ENCODE assay signal across 1 cellular context in the genomic region with DNA sequence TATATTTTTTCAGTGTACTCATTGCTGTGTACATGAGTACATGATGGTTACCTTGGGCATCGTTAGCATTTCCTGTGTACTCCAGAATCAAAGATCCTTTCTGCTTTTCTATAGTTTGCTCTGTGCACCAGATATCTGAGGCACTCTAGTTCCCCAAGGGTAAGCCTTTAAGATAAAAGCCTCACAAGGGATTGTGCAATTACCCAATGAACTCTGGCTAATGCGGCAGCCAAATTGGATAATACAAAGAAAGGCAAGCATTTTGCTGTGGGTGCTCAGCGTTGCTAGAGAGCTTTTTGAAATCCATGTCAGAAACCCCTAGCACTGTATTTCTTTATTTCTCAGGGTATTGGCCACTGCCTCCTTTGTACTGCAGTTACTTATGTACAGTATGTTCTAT.
TF ChIP-seq lines count a peak whose summit lies in the region.

No MANE protein-coding gene starts in this region.

TF ChIP-seq in HepG2, 621 proteins besides CTCF, POLR2A, EP300 and RAD21 (continued from another document):
- TF ChIP-seq, protein P1, sequence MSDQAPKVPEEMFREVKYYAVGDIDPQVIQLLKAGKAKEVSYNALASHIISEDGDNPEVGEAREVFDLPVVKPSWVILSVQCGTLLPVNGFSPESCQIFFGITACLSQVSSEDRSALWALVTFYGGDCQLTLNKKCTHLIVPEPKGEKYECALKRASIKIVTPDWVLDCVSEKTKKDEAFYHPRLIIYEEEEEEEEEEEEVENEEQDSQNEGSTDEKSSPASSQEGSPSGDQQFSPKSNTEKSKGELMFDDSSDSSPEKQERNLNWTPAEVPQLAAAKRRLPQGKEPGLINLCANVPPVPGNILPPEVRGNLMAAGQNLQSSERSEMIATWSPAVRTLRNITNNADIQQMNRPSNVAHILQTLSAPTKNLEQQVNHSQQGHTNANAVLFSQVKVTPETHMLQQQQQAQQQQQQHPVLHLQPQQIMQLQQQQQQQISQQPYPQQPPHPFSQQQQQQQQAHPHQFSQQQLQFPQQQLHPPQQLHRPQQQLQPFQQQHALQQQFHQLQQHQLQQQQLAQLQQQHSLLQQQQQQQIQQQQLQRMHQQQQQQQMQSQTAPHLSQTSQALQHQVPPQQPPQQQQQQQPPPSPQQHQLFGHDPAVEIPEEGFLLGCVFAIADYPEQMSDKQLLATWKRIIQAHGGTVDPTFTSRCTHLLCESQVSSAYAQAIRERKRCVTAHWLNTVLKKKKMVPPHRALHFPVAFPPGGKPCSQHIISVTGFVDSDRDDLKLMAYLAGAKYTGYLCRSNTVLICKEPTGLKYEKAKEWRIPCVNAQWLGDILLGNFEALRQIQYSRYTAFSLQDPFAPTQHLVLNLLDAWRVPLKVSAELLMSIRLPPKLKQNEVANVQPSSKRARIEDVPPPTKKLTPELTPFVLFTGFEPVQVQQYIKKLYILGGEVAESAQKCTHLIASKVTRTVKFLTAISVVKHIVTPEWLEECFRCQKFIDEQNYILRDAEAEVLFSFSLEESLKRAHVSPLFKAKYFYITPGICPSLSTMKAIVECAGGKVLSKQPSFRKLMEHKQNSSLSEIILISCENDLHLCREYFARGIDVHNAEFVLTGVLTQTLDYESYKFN (CRISPR knock-in tag; conservative IDR thresholded peaks at IDR 0.05) = 0 out of 2 replicates have a peak, but pooled peaks have one; percentile 17
- no peak for TF ChIP-seq ZNF350 (CRISPR knock-in tag; IDR thresholded peaks at IDR 0.05; ENCODE audit: borderline replicate concordance, low read depth)
- TF ChIP-seq, protein P2, sequence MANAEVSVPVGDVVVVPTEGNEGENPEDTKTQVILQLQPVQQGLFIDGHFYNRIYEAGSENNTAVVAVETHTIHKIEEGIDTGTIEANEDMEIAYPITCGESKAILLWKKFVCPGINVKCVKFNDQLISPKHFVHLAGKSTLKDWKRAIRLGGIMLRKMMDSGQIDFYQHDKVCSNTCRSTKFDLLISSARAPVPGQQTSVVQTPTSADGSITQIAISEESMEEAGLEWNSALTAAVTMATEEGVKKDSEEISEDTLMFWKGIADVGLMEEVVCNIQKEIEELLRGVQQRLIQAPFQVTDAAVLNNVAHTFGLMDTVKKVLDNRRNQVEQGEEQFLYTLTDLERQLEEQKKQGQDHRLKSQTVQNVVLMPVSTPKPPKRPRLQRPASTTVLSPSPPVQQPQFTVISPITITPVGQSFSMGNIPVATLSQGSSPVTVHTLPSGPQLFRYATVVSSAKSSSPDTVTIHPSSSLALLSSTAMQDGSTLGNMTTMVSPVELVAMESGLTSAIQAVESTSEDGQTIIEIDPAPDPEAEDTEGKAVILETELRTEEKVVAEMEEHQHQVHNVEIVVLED (CRISPR knock-in tag; IDR thresholded peaks at IDR 0.05; ENCODE audit: borderline replicate concordance) = no peak
- peak; percentile 60; the same call in 1 of the 2 replicates for TF ChIP-seq TCF7 (IDR thresholded peaks at IDR 0.05; ENCODE audit: low read depth)
- TF ChIP-seq, protein P3, sequence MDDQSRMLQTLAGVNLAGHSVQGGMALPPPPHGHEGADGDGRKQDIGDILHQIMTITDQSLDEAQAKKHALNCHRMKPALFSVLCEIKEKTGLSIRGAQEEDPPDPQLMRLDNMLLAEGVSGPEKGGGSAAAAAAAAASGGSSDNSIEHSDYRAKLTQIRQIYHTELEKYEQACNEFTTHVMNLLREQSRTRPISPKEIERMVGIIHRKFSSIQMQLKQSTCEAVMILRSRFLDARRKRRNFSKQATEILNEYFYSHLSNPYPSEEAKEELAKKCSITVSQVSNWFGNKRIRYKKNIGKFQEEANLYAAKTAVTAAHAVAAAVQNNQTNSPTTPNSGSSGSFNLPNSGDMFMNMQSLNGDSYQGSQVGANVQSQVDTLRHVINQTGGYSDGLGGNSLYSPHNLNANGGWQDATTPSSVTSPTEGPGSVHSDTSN (CRISPR knock-in tag; IDR thresholded peaks at IDR 0.05; ENCODE audit: borderline replicate concordance) = no peak
- TF ChIP-seq FOXJ3 (CRISPR knock-in tag; IDR thresholded peaks at IDR 0.05; ENCODE audit: borderline replicate concordance) = peak; percentile 31; the same call in 1 of the 2 replicates
- TF ChIP-seq MED1 (CRISPR knock-in tag; IDR thresholded peaks at IDR 0.05) = peak; percentile 20; the same call in 1 of the 2 replicates
- 0 out of 2 replicates have a peak, but pooled peaks have one; percentile 25 for TF ChIP-seq ZMYM4 (CRISPR knock-in tag; IDR thresholded peaks at IDR 0.05)
- no peak for TF ChIP-seq ZNF709 (CRISPR knock-in tag; IDR thresholded peaks at IDR 0.05)
- TF ChIP-seq GFI1 (CRISPR knock-in tag; IDR thresholded peaks at IDR 0.05; ENCODE audit: borderline replicate concordance) = no peak
- 0 out of 2 replicates have a peak, but pooled peaks have one; percentile 27 for TF ChIP-seq GATAD2A (CRISPR knock-in tag; IDR thresholded peaks at IDR 0.05)
- no peak for TF ChIP-seq ZNF160 (CRISPR knock-in tag; IDR thresholded peaks at IDR 0.05)
- no peak for TF ChIP-seq ZFP82 (CRISPR knock-in tag; IDR thresholded peaks at IDR 0.05; ENCODE audit: borderline replicate concordance)
- TF ChIP-seq, protein P4, sequence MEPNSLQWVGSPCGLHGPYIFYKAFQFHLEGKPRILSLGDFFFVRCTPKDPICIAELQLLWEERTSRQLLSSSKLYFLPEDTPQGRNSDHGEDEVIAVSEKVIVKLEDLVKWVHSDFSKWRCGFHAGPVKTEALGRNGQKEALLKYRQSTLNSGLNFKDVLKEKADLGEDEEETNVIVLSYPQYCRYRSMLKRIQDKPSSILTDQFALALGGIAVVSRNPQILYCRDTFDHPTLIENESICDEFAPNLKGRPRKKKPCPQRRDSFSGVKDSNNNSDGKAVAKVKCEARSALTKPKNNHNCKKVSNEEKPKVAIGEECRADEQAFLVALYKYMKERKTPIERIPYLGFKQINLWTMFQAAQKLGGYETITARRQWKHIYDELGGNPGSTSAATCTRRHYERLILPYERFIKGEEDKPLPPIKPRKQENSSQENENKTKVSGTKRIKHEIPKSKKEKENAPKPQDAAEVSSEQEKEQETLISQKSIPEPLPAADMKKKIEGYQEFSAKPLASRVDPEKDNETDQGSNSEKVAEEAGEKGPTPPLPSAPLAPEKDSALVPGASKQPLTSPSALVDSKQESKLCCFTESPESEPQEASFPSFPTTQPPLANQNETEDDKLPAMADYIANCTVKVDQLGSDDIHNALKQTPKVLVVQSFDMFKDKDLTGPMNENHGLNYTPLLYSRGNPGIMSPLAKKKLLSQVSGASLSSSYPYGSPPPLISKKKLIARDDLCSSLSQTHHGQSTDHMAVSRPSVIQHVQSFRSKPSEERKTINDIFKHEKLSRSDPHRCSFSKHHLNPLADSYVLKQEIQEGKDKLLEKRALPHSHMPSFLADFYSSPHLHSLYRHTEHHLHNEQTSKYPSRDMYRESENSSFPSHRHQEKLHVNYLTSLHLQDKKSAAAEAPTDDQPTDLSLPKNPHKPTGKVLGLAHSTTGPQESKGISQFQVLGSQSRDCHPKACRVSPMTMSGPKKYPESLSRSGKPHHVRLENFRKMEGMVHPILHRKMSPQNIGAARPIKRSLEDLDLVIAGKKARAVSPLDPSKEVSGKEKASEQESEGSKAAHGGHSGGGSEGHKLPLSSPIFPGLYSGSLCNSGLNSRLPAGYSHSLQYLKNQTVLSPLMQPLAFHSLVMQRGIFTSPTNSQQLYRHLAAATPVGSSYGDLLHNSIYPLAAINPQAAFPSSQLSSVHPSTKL (CRISPR knock-in tag; IDR thresholded peaks at IDR 0.05) = peak; percentile 44; the same call in 1 of the 2 replicates
- 0 out of 2 replicates have a peak, but pooled peaks have one; percentile 24 for TF ChIP-seq FOXA3 (CRISPR knock-in tag; IDR thresholded peaks at IDR 0.05)
- TF ChIP-seq CHD4 (IDR thresholded peaks at IDR 0.05; ENCODE audit: borderline replicate concordance, low read length) = no peak
- TF ChIP-seq KMT2A (CRISPR knock-in tag; IDR thresholded peaks at IDR 0.05) = no peak
- peak; percentile 58; the same call in 1 of the 2 replicates for TF ChIP-seq ISL2 (CRISPR knock-in tag; IDR thresholded peaks at IDR 0.05)
- TF ChIP-seq ZNF263 (CRISPR knock-in tag; IDR thresholded peaks at IDR 0.05) = no peak
- no peak for TF ChIP-seq ZBTB7B (CRISPR knock-in tag; IDR thresholded peaks at IDR 0.05)
- TF ChIP-seq JARID2 (CRISPR knock-in tag; IDR thresholded peaks at IDR 0.05; ENCODE audit: insufficient replicate concordance) = no peak
- TF ChIP-seq, protein P5, sequence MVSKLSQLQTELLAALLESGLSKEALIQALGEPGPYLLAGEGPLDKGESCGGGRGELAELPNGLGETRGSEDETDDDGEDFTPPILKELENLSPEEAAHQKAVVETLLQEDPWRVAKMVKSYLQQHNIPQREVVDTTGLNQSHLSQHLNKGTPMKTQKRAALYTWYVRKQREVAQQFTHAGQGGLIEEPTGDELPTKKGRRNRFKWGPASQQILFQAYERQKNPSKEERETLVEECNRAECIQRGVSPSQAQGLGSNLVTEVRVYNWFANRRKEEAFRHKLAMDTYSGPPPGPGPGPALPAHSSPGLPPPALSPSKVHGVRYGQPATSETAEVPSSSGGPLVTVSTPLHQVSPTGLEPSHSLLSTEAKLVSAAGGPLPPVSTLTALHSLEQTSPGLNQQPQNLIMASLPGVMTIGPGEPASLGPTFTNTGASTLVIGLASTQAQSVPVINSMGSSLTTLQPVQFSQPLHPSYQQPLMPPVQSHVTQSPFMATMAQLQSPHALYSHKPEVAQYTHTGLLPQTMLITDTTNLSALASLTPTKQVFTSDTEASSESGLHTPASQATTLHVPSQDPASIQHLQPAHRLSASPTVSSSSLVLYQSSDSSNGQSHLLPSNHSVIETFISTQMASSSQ (IDR thresholded peaks at IDR 0.05; ENCODE audit: low read depth) = no peak
- TF ChIP-seq, protein P5 (CRISPR knock-in tag; IDR thresholded peaks at IDR 0.05; ENCODE audit: borderline replicate concordance) = no peak
- no peak for TF ChIP-seq SP4 (CRISPR knock-in tag; IDR thresholded peaks at IDR 0.05)
- TF ChIP-seq FOXP1 (IDR thresholded peaks at IDR 0.05) = no peak
- 0 out of 2 replicates have a peak, but pooled peaks have one; percentile 9 for TF ChIP-seq FOXP1 (CRISPR knock-in tag; IDR thresholded peaks at IDR 0.05)
- peak; percentile 62 for TF ChIP-seq CEBPG (CRISPR knock-in tag; IDR thresholded peaks at IDR 0.05)
- TF ChIP-seq ZNF644 (CRISPR knock-in tag; IDR thresholded peaks at IDR 0.05; ENCODE audit: low read depth) = 0 out of 2 replicates have a peak, but pooled peaks have one; percentile 18
- TF ChIP-seq, protein P6, sequence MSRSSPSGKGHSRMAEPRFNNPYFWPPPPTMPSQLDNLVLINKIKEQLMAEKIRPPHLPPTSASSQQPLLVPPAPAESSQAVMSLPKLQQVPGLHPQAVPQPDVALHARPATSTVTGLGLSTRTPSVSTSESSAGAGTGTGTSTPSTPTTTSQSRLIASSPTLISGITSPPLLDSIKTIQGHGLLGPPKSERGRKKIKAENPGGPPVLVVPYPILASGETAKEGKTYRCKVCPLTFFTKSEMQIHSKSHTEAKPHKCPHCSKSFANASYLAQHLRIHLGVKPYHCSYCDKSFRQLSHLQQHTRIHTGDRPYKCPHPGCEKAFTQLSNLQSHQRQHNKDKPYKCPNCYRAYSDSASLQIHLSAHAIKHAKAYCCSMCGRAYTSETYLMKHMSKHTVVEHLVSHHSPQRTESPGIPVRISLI (CRISPR knock-in tag; IDR thresholded peaks at IDR 0.05; ENCODE audit: borderline replicate concordance) = no peak
- TF ChIP-seq, protein P7, sequence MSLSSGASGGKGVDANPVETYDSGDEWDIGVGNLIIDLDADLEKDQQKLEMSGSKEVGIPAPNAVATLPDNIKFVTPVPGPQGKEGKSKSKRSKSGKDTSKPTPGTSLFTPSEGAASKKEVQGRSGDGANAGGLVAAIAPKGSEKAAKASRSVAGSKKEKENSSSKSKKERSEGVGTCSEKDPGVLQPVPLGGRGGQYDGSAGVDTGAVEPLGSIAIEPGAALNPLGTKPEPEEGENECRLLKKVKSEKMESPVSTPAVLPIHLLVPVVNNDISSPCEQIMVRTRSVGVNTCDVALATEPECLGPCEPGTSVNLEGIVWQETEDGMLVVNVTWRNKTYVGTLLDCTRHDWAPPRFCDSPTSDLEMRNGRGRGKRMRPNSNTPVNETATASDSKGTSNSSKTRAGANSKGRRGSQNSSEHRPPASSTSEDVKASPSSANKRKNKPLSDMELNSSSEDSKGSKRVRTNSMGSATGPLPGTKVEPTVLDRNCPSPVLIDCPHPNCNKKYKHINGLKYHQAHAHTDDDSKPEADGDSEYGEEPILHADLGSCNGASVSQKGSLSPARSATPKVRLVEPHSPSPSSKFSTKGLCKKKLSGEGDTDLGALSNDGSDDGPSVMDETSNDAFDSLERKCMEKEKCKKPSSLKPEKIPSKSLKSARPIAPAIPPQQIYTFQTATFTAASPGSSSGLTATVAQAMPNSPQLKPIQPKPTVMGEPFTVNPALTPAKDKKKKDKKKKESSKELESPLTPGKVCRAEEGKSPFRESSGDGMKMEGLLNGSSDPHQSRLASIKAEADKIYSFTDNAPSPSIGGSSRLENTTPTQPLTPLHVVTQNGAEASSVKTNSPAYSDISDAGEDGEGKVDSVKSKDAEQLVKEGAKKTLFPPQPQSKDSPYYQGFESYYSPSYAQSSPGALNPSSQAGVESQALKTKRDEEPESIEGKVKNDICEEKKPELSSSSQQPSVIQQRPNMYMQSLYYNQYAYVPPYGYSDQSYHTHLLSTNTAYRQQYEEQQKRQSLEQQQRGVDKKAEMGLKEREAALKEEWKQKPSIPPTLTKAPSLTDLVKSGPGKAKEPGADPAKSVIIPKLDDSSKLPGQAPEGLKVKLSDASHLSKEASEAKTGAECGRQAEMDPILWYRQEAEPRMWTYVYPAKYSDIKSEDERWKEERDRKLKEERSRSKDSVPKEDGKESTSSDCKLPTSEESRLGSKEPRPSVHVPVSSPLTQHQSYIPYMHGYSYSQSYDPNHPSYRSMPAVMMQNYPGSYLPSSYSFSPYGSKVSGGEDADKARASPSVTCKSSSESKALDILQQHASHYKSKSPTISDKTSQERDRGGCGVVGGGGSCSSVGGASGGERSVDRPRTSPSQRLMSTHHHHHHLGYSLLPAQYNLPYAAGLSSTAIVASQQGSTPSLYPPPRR (CRISPR knock-in tag; IDR thresholded peaks at IDR 0.05; ENCODE audit: borderline replicate concordance) = no peak
- TF ChIP-seq TEAD3 (CRISPR knock-in tag; optimal IDR thresholded peaks at IDR 0.05; ENCODE audit: borderline replicate concordance) = no peak
- no peak for TF ChIP-seq SCMH1 (CRISPR knock-in tag; IDR thresholded peaks at IDR 0.05; ENCODE audit: borderline replicate concordance)
- TF ChIP-seq SATB2 (CRISPR knock-in tag; IDR thresholded peaks at IDR 0.05) = no peak
